ENCODE assay signal across 31 cellular contexts in the genomic region with DNA sequence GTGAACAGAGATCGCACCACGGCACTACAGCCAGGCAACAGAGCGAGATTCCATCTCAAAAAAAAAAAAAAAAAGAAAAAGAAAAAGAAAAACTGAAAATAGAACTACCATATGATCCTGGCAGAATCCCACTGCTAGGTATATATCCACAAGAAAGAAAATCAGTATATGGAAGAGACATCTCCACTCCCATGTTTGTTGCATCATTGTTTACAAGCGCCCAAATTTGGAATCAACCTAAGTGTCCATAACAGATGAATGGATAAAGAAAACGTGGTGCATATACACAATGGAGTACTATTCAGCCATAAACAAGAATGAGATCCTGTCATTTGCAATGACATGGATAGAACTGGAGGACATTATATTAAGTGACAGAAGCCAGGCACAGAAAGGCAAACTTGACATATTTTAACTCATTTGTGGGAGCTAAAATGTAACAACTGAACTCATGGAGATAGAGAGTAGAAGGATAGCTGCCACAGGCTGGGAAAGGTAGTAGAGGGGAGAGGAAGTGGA. TPM values are rescaled to one million over a fixed set of nuclear protein-coding genes. Genes with fewer than 3 reads are reported as not detected.
"Had no signal": no experiment of that assay in that cellular context is flagged by ENCODE, and none has a peak within 500 bp of the region (broad histone marks: within the 10 kb centered on the region; RNA-seq: fewer than 3 reads in every experiment).

No MANE protein-coding gene starts in this region.

- H3K4me1 ChIP-seq: esophagus squamous epithelium, left lung, lower lobe of right lung had no signal

- FAIRE-seq: colon, islet of Langerhans, keratinocyte had no signal

- DNase-seq: dermis blood vessel endothelial cell; dorsolateral prefrontal cortex; effector CD4-positive, alpha-beta T cell; effector memory CD4-positive, alpha-beta T cell; esophagus squamous epithelium; foreskin fibroblast; foreskin melanocyte; gastrocnemius medialis; glutamatergic neuron; head of caudate nucleus; heart right ventricle; hippocampal formation; left cardiac atrium; left lung; left ventricle myocardium superior; lower lobe of right lung; mesenchymal stem cell; naive thymus-derived CD4-positive, alpha-beta T cell had no signal

- H3K36me3 ChIP-seq: esophagus squamous epithelium, gastrocnemius medialis, heart right ventricle, left lung, lower lobe of right lung had no signal

- ATAC-seq: gastrocnemius medialis; heart right ventricle; left cardiac atrium; left lung; left ventricle myocardium superior; lower lobe of right lung; naive thymus-derived CD4-positive, alpha-beta T cell had no signal

- H3K4me3 ChIP-seq: coronary artery, dorsolateral prefrontal cortex, esophagus squamous epithelium, gastrocnemius medialis, heart right ventricle, left lung, lower lobe of right lung had no signal

- H3K27me3 ChIP-seq: gastrocnemius medialis had no signal

- H3K27ac ChIP-seq: coronary artery, dorsolateral prefrontal cortex, esophagus squamous epithelium, heart right ventricle, left lung, lower lobe of right lung had no signal

- H3K9me3 ChIP-seq: esophagus squamous epithelium, gastrocnemius medialis, left lung, lower lobe of right lung had no signal

RNA-seq across cellular contexts. Expression of gene LEUTX, which starts 29.3 kb away (rescaled TPM):
- total RNA-seq: dermis blood vessel endothelial cell; dorsolateral prefrontal cortex; endothelial cell of umbilical vein; epithelial cell of proximal tubule; esophagus squamous epithelium; gastrocnemius medialis; glomerular endothelial cell; heart right ventricle; kidney epithelial cell; left cardiac atrium; left lung; left ventricle myocardium superior; lower leg skin; lower lobe of right lung; lung microvascular endothelial cell; mesenteric fat pad; mesothelial cell of epicardium; mucosa of gallbladder; naive thymus-derived CD4-positive, alpha-beta T cell had no signal
- polyA plus RNA-seq: endothelial cell of umbilical vein; heart right ventricle; keratinocyte; naive thymus-derived CD4-positive, alpha-beta T cell had no signal
